ENCODE assay signal across 24 cellular contexts in genomic region chr4:107791902-107792301, GRCh38. TPM values are rescaled to one million over a fixed set of nuclear protein-coding genes. Genes with fewer than 3 reads are reported as not detected.
DNase-seq lines count a peak whose midpoint lies in the region; ATAC-seq, FAIRE-seq and TF ChIP-seq lines count a peak whose summit lies in the region.
"Had no signal": no experiment of that assay in that cellular context is flagged by ENCODE, and none has a peak within 500 bp of the region (broad histone marks: within the 10 kb centered on the region; RNA-seq: fewer than 3 reads in every experiment).

No MANE protein-coding gene starts in this region.

- TF ChIP-seq POLR2A in endothelial cell of umbilical vein (IDR thresholded peaks at IDR 0.05; ENCODE audit: low read depth, low read length): no peak

- FAIRE-seq in endothelial cell of umbilical vein (lab: Jason Lieb, UNC): peak; percentile 65
- FAIRE-seq: GM18507, RCC 7860 had no signal

- H4K20me1 ChIP-seq in endothelial cell of umbilical vein (replicated peaks; ENCODE audit: control insufficient read depth, extremely low read depth, insufficient read depth, low read length): no peaks in the 10 kb centered on the region
- H4K20me1 ChIP-seq in osteoblast (ENCODE audit: insufficient read depth, low read length): no peaks in the 10 kb centered on the region

- H3K4me1 ChIP-seq in endothelial cell of umbilical vein (ENCODE audit: control insufficient read depth, extremely low read depth, insufficient read depth, low read length) (no peaks in the 10 kb centered on the region), osteoblast (ENCODE audit: insufficient read depth, low read length) (no peaks in the 10 kb centered on the region), colonic mucosa (no peaks in the 10 kb centered on the region)
- H3K4me1 ChIP-seq: BE2C had no signal

- no peaks in the 10 kb centered on the region for H3K9me3 ChIP-seq in endothelial cell of umbilical vein (replicated peaks; ENCODE audit: control insufficient read depth, insufficient read depth, low read length)
- peaks cover 2% of the 10 kb centered on the region for H3K9me3 ChIP-seq in osteoblast (ENCODE audit: low read depth, low read length)
- no peaks in the 10 kb centered on the region for H3K9me3 ChIP-seq in colonic mucosa
- H3K9me3 ChIP-seq: BE2C, MG63 had no signal

- intact Hi-C loops in endothelial cell of umbilical vein (cut with micrococcal nuclease): no loop called here
- intact Hi-C loops in left colon (cut with DNase I, micrococcal nuclease): no loop called here
- intact Hi-C loops in colonic mucosa (cut with DNase I): no loop called here

- TF ChIP-seq CTCF in endothelial cell of umbilical vein (IDR thresholded peaks at IDR 0.05; ENCODE audit: extremely low read depth in 1 of 2, insufficient read depth in 1 of 2, low read depth in 1 of 2, low read length in 2 of 2) (no peak), osteoblast (IDR thresholded peaks at IDR 0.05; ENCODE audit: extremely low read depth, low read depth, low read length) (no peak), colonic mucosa (IDR thresholded peaks at IDR 0.05) (no peak)

- H3K79me2 ChIP-seq in endothelial cell of umbilical vein (ENCODE audit: control insufficient read depth, insufficient read depth, low read length) (no peaks in the 10 kb centered on the region), osteoblast (ENCODE audit: insufficient read depth, low read length) (no peaks in the 10 kb centered on the region)

- H3K9ac ChIP-seq in endothelial cell of umbilical vein (replicated peaks; ENCODE audit: extremely low read depth, insufficient read depth, low read length) (no peak overlapping the region), colonic mucosa (ENCODE audit: low read depth in 2 of 2, low read length in 2 of 2) (no peak overlapping the region)
- H3K9ac ChIP-seq: GM23248 had no signal

- peak; percentile 6 for DNase-seq in NOMO-1 treated with DMSO at 0.1 percent for 48 hours (lab: John Stamatoyannopoulos, UW; ENCODE audit: unreplicated experiment)
- DNase-seq in NOMO-1 treated with dmso at 0.1 percent for 144 hours (lab: John Stamatoyannopoulos, UW; ENCODE audit: unreplicated experiment): no peak
- peak; percentile 65 for DNase-seq in endothelial cell of umbilical vein (ENCODE audit: low read depth, low spot score)
- no peak for DNase-seq in left colon
- DNase-seq in osteoblast (ENCODE audit: insufficient read length, low spot score, missing footprints): no peak
- DNase-seq in colonic mucosa: no peak
- DNase-seq: 8988T; ACHN; BE2C; CD8-positive, alpha-beta memory T cell; DMS 273 treated with DMSO at 0.1 percent for 48 hours; DND-41; GM23248; H7; KBM-7; MG63; NCI-H2029; NCI-H446 treated with DMSO at 0.1 percent for 48 hours; NCI-H526 had no signal

- H3K4me3 ChIP-seq in endothelial cell of umbilical vein (replicated peaks in 1 of 3; ENCODE audit: insufficient read depth in 1 of 3, low read depth in 1 of 3, low read length in 3 of 3) (no peak overlapping the region), osteoblast (ENCODE audit: insufficient read depth, low read length) (no peak overlapping the region), colonic mucosa (no peak overlapping the region)
- H3K4me3 ChIP-seq: GM23248, MG63 had no signal

- H3K4me2 ChIP-seq in endothelial cell of umbilical vein (ENCODE audit: insufficient read depth, low read length) (no peak overlapping the region), osteoblast (ENCODE audit: insufficient read depth, low read length) (no peak overlapping the region)

- CTCF ChIA-PET in endothelial cell of umbilical vein (lab: Charles Lee): interaction anchor here (1.1 kb wide), 1 partner anchor 33 kb away, joined by 3 read pairs; the partner anchor contains the start of gene SGMS2

- ATAC-seq in left colon (peak; percentile 55), HG02938 (IDR thresholded peaks at IDR 0.05; ENCODE audit: unreplicated experiment) (no peak), GM18909 (IDR thresholded peaks at IDR 0.05; ENCODE audit: poor library complexity, unreplicated experiment) (no peak)
- ATAC-seq: SK-N-SH treated with all-trans-retinoic acid at 6 μM for 48 hours had no signal

- no peaks in the 10 kb centered on the region for H3K9me1 ChIP-seq in endothelial cell of umbilical vein (replicated peaks; ENCODE audit: control insufficient read depth, extremely low read depth, insufficient read depth, low read length)

- H3K36me3 ChIP-seq in endothelial cell of umbilical vein (ENCODE audit: control insufficient read depth in 2 of 2, extremely low read depth in 1 of 2, insufficient read depth in 2 of 2, low read length in 2 of 2) (no peaks in the 10 kb centered on the region), osteoblast (ENCODE audit: insufficient read depth, low read length) (no peaks in the 10 kb centered on the region), colonic mucosa (no peaks in the 10 kb centered on the region)
- H3K36me3 ChIP-seq: BE2C, MG63 had no signal

- BruUV-seq in endothelial cell of umbilical vein (replicated peaks; lab: Mats Ljungman, UMichigan): no TSS peak

- H2AFZ ChIP-seq in endothelial cell of umbilical vein (ENCODE audit: low read depth, low read length): no peak overlapping the region
- no peak overlapping the region for H2AFZ ChIP-seq in osteoblast (ENCODE audit: low read length)
- H2AFZ ChIP-seq: GM23248 had no signal

- POLR2A ChIA-PET in endothelial cell of umbilical vein (lab: Charles Lee): no interaction called here

- dilution Hi-C loops in endothelial cell of umbilical vein (cut with MboI; ENCODE audit: extremely low pct_ligation_motif_present, low sequenced_read_pairs): no loop called here

- H3K27ac ChIP-seq in endothelial cell of umbilical vein (ENCODE audit: insufficient read depth, low read depth, low read length) (no peak overlapping the region), osteoblast (ENCODE audit: low read depth, low read length) (no peak overlapping the region), colonic mucosa (no peak overlapping the region)
- H3K27ac ChIP-seq: GM23248 had no signal

- no peaks in the 10 kb centered on the region for H3K27me3 ChIP-seq in endothelial cell of umbilical vein (ENCODE audit: control insufficient read depth in 2 of 2, insufficient read depth in 2 of 2, low read length in 2 of 2)
- peaks cover 22% of the 10 kb centered on the region for H3K27me3 ChIP-seq in osteoblast (ENCODE audit: insufficient read depth, low read length)
- H3K27me3 ChIP-seq in colonic mucosa: no peaks in the 10 kb centered on the region
- H3K27me3 ChIP-seq: MG63 had no signal

TF ChIP-seq in endothelial cell of umbilical vein, 7 proteins besides CTCF, POLR2A, EP300 and RAD21:
- no peak for TF ChIP-seq POLR2AphosphoS5 (IDR thresholded peaks at IDR 0.05; ENCODE audit: insufficient read depth, low read depth, low read length)
- TF ChIP-seq EZH2 (IDR thresholded peaks at IDR 0.05; ENCODE audit: borderline replicate concordance, low read depth, low read length, severe bottlenecking): no peak
- TF ChIP-seq JUN (IDR thresholded peaks at IDR 0.05; ENCODE audit: borderline replicate concordance, insufficient read depth, insufficient read length, low read depth): no peak
- TF ChIP-seq GATA2 (IDR thresholded peaks at IDR 0.05; ENCODE audit: insufficient read depth, insufficient read length, low read depth, low read length): no peak
- TF ChIP-seq FOS (IDR thresholded peaks at IDR 0.05; ENCODE audit: borderline replicate concordance, insufficient read depth, low read length): no peak
- TF ChIP-seq MAX (IDR thresholded peaks at IDR 0.05; ENCODE audit: insufficient read depth, insufficient read length): no peak
- TF ChIP-seq MYC (IDR thresholded peaks at IDR 0.05; ENCODE audit: low read depth, low read length): no peak
TF ChIP-seq in endothelial cell of umbilical vein: peak in this region for 0.

RNA-seq across cellular contexts. Expression of gene SGMS2, which starts 32.8 kb away (rescaled TPM):
- total RNA-seq in endothelial cell of umbilical vein: 33.0 and 35.9 TPM in 2 replicates
- 33.2 and 39.1 TPM in 2 replicates for polyA plus RNA-seq in endothelial cell of umbilical vein
- 16.1 and 16.3 TPM in 2 replicates for polyA plus RNA-seq in endothelial cell of umbilical vein (2011; cell fraction: cytosol; rRNA removed)
- 17.8 and 25.6 TPM in 2 replicates for polyA plus RNA-seq in endothelial cell of umbilical vein (2011; cell fraction: nucleus; rRNA removed)
- 23.9 and 31.4 TPM in 2 replicates for polyA plus RNA-seq in endothelial cell of umbilical vein (2012)
- 162 and 181 TPM in 2 replicates for polyA minus RNA-seq in endothelial cell of umbilical vein
- 22.0 TPM for polyA minus RNA-seq in endothelial cell of umbilical vein (2011; cell fraction: cytosol; rRNA and poly(A)+ RNA removed)
- polyA minus RNA-seq in endothelial cell of umbilical vein (2011; cell fraction: nucleus; rRNA and poly(A)+ RNA removed): 46.8 and 50.8 TPM in 2 replicates
- total RNA-seq in left colon: 10 to 100 TPM; 50.3 to 55.9 TPM
- 148 and 149 TPM in 2 replicates for total RNA-seq in osteoblast
- 10 to 100 TPM; 34.9 to 49.1 TPM for total RNA-seq in colonic mucosa
- polyA plus RNA-seq: CD8-positive, alpha-beta memory T cell had no signal

Comparison
In these comparisons a context has a peak if more than half of its experiments do, and no peak if none do; other contexts are left out.
1. DNase-seq: peak in NOMO-1 treated with DMSO at 0.1 percent for 48 hours (single experiment) and endothelial cell of umbilical vein (single experiment); none in NOMO-1 treated with dmso at 0.1 percent for 144 hours (single experiment), left colon (0 of 2), osteoblast (single experiment) and colonic mucosa (single experiment).